ENCODE assay signal across 19 cellular contexts in the genomic region with DNA sequence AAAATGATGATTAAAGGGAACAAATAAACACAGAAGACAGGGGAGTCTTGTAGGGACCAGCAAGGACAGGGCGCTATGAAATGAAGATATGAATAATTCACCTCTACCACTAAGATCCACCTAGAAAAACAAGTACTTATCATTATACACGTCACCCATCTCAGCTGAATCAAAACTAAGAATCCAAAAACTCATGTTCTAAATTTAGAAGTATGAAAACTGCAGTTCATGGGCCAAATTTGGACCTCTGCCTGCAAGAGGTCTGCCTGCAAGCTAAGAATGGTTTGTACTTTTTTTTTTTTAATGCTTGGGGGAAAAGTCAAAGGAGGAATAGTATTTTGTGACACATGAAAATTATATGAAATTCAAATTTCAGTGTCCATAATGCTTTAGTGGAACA. TPM values are rescaled to one million over a fixed set of nuclear protein-coding genes. Genes with fewer than 3 reads are reported as not detected.
DNase-seq lines count a peak whose midpoint lies in the region; ATAC-seq, FAIRE-seq and TF ChIP-seq lines count a peak whose summit lies in the region.
"Had no signal": no experiment of that assay in that cellular context is flagged by ENCODE, and none has a peak within 500 bp of the region (broad histone marks: within the 10 kb centered on the region; RNA-seq: fewer than 3 reads in every experiment).

No MANE protein-coding gene starts in this region.

- intact Hi-C loops in right cardiac atrium (cut with DNase I), result no loop called here

- H3K9me3 ChIP-seq in right cardiac atrium (ENCODE audit: control insufficient read depth, low read length), result no peaks in the 10 kb centered on the region
- H3K9me3 ChIP-seq: mucosa of descending colon, prostate gland had no signal

- DNase-seq in LHCN-M2 (ENCODE audit: low read depth) (peak; percentile 44), cardiac fibroblast (ENCODE audit: low read depth in 2 of 2) (peak; percentile 66 to 86), right cardiac atrium (no peak), stromal cell of bone marrow (ENCODE audit: low read depth) (peak; percentile 69), HTR-8/SVneo (ENCODE audit: insufficient read length, low spot score) (no peak), T-helper 1 cell (no peak)
- DNase-seq in T-helper 2 cell treated with Interferon-gamma antibody and Interleukin-4, amounts not matched to agents 5 μg/mL and 100 μg/mL, for 36 hours (ENCODE audit: low spot score), result no peak
- DNase-seq: activated CD4-positive, alpha-beta T cell treated with anti-CD3 and anti-CD28 coated beads, Interleukin-2, amount 50 U/mL, for 4 hours; CD4-positive, alpha-beta T cell; cerebellar nuclear complex; mucosa of descending colon; NCI-H1417 treated with DMSO at 0.1 percent for 48 hours; NCI-H510A; PC-9; stimulated activated CD4-positive, alpha-beta T cell treated with anti-CD3 and anti-CD28 coated beads, Interleukin-1b, Interleukin-23, amount 100 ng/mL, for 48 hours; stimulated activated CD8-positive, alpha-beta memory T cell treated with anti-CD3 and anti-CD28 coated beads, Interleukin-4, amount 100 ng/mL, for 48 hours had no signal

- 54% methylated on average over 2 of the region's 2 CpGs for WGBS in right cardiac atrium

- no peaks in the 10 kb centered on the region for H3K27me3 ChIP-seq in right cardiac atrium (ENCODE audit: control insufficient read depth, insufficient read depth)

- no peak overlapping the region for H3K27ac Mint-ChIP-seq in T-helper 2 cell treated with Interferon-gamma antibody and Interleukin-4, amounts not matched to agents 5 μg/mL and 100 μg/mL, for 36 hours
- H3K27ac Mint-ChIP-seq: CD4-positive, alpha-beta T cell had no signal

- no peak overlapping the region for H3K4me3 Mint-ChIP-seq in T-helper 2 cell treated with Interferon-gamma antibody and Interleukin-4, amounts not matched to agents 5 μg/mL and 100 μg/mL, for 36 hours
- H3K4me3 Mint-ChIP-seq: CD4-positive, alpha-beta T cell had no signal

- TF ChIP-seq CTCF in cardiac fibroblast (IDR thresholded peaks at IDR 0.05; ENCODE audit: low read depth, low read length), result no peak

- H3K27ac ChIP-seq in right cardiac atrium (ENCODE audit: low read length), result peak overlapping the region; percentile 75
- H3K27ac ChIP-seq: PC-9, prostate gland had no signal

- H3K36me3 Mint-ChIP-seq in T-helper 2 cell treated with Interferon-gamma antibody and Interleukin-4, amounts not matched to agents 5 μg/mL and 100 μg/mL, for 36 hours (ENCODE audit: low read depth), result no peaks in the 10 kb centered on the region

- ATAC-seq in right cardiac atrium (no peak), HG03354 (IDR thresholded peaks at IDR 0.05; ENCODE audit: poor library complexity, severe bottlenecking, unreplicated experiment) (no peak)

- no peaks in the 10 kb centered on the region for H3K9me3 Mint-ChIP-seq in T-helper 2 cell treated with Interferon-gamma antibody and Interleukin-4, amounts not matched to agents 5 μg/mL and 100 μg/mL, for 36 hours
- H3K9me3 Mint-ChIP-seq: CD4-positive, alpha-beta T cell had no signal

- H3K4me3 ChIP-seq in cardiac fibroblast (replicated peaks in 1 of 2; ENCODE audit: low read depth in 2 of 2, low read length in 2 of 2) (no peak overlapping the region), right cardiac atrium (ENCODE audit: low read length) (no peak overlapping the region)
- H3K4me3 ChIP-seq: mucosa of descending colon, PC-9, prostate gland had no signal

- no peaks in the 10 kb centered on the region for H3K27me3 Mint-ChIP-seq in T-helper 2 cell treated with Interferon-gamma antibody and Interleukin-4, amounts not matched to agents 5 μg/mL and 100 μg/mL, for 36 hours (ENCODE audit: low read depth)
- H3K27me3 Mint-ChIP-seq: CD4-positive, alpha-beta T cell had no signal

- peaks cover 3% of the 10 kb centered on the region for H3K4me1 ChIP-seq in right cardiac atrium (ENCODE audit: control insufficient read depth, insufficient read depth, low read length)
- H3K4me1 ChIP-seq: prostate gland had no signal

- H3K4me1 Mint-ChIP-seq in T-helper 2 cell treated with Interferon-gamma antibody and Interleukin-4, amounts not matched to agents 5 μg/mL and 100 μg/mL, for 36 hours (ENCODE audit: low read depth), result no peaks in the 10 kb centered on the region

- no peak for FAIRE-seq in HTR-8/SVneo (lab: Jason Lieb, UNC)
- FAIRE-seq: GM12892 had no signal

RNA-seq across cellular contexts. Expression of gene PLAAT3, which starts 11.9 kb away (rescaled TPM):
- total RNA-seq in LHCN-M2 (2014; rRNA removed) (8.5 and 19.1 TPM in 2 replicates), right cardiac atrium (100 to 1,000 TPM; 110 to 142 (median 125) TPM)
- polyA plus RNA-seq in LHCN-M2 (2012), result 60.8 TPM
- 158 TPM for polyA plus RNA-seq in right cardiac atrium

RNA-seq across cellular contexts. Expression of gene PLAAT2, which starts 39.1 kb away (rescaled TPM):
- total RNA-seq in LHCN-M2 (2014; rRNA removed), result not detected in 2 replicates
- 0.17 TPM for polyA plus RNA-seq in LHCN-M2 (2012)
- total RNA-seq in right cardiac atrium, result under 1 TPM in 1 of 4 donors, not detected in 3; 0.31 TPM
- 0.66 TPM for polyA plus RNA-seq in right cardiac atrium

Comparison
In these comparisons a context has a peak if more than half of its experiments do, and no peak if none do; other contexts are left out.
1. DNase-seq: peak in LHCN-M2 (single experiment), cardiac fibroblast (2 of 2) and stromal cell of bone marrow (single experiment); none in right cardiac atrium (0 of 3), T-helper 2 cell treated with Interferon-gamma antibody and Interleukin-4, amounts not matched to agents 5 μg/mL and 100 μg/mL, for 36 hours (single experiment), HTR-8/SVneo (single experiment) and T-helper 1 cell (0 of 5).